Comparison of ENCODE assay signal across 36 cellular contexts in genomic region chr12:131640436-131640969, GRCh38.
DNase-seq lines count a peak whose midpoint lies in the region; FAIRE-seq and TF ChIP-seq lines count a peak whose summit lies in the region.
"Had no signal": no experiment of that assay in that cellular context is flagged by ENCODE, and none has a peak within 500 bp of the region (broad histone marks: within the 10 kb centered on the region; RNA-seq: fewer than 3 reads in every experiment).

No MANE protein-coding gene starts in this region.

- H3K27ac Mint-ChIP-seq in endodermal cell, result no peak overlapping the region
- H3K27ac Mint-ChIP-seq: activated CD4-positive, alpha-beta T cell treated with anti-CD3 and anti-CD28 coated beads, Interleukin-2, amount 10 ng/mL, durations not matched to agents 24 days and 14 days; activated naive CD4-positive, alpha-beta T cell treated with anti-CD3 and anti-CD28 coated beads, Interleukin-2, amount 50 U/mL, for 24 hours; CD4-positive, CD25-positive, alpha-beta regulatory T cell; WTC11 had no signal

- no peak overlapping the region for H3K4me3 Mint-ChIP-seq in endodermal cell
- H3K4me3 Mint-ChIP-seq: activated CD4-positive, alpha-beta T cell treated with anti-CD3 and anti-CD28 coated beads, Interleukin-2, amount 10 ng/mL, durations not matched to agents 24 days and 14 days; activated naive CD4-positive, alpha-beta T cell treated with anti-CD3 and anti-CD28 coated beads, Interleukin-2, amount 50 U/mL, for 24 hours; CD4-positive, CD25-positive, alpha-beta regulatory T cell; WTC11 had no signal

- H3K4me3 ChIP-seq in endodermal cell (ENCODE audit: low read length), result no peak overlapping the region
- H3K4me3 ChIP-seq: breast epithelium, colonic mucosa, HAP-1, MG63, prostate gland, SJCRH30 had no signal

- intact Hi-C loops in posterior cingulate gyrus (cut with DNase I), result no loop called here

- H3K36me3 Mint-ChIP-seq in endodermal cell (ENCODE audit: low read depth), result no peaks in the 10 kb centered on the region
- H3K36me3 Mint-ChIP-seq: activated naive CD4-positive, alpha-beta T cell treated with anti-CD3 and anti-CD28 coated beads, Interleukin-2, amount 50 U/mL, for 24 hours; CD4-positive, CD25-positive, alpha-beta regulatory T cell; WTC11 had no signal

- DNase-seq in DMS 273 treated with DMSO at 0.1 percent for 48 hours (lab: John Stamatoyannopoulos, UW), result peak; percentile 47
- DNase-seq in NCI-H524 treated with DMSO at 0.1 percent for 48 hours (lab: John Stamatoyannopoulos, UW), result peak; percentile 22
- DNase-seq in endodermal cell, result peak; percentile 11
- DNase-seq in posterior cingulate gyrus, result peak in 6 of 10 donors; percentile 44 to 93 (median 68)
- no peak for DNase-seq in GM19239 (ENCODE audit: insufficient read length, low spot score)
- DNase-seq in T-helper 2 cell, result no peak
- no peak for DNase-seq in GOT3 (lab: John Stamatoyannopoulos, UW)
- DNase-seq in stimulated activated CD4-positive, alpha-beta T cell treated with anti-CD3 and anti-CD28 coated beads, Interleukin-2, amount 100 ng/mL, for 48 hours, result no peak
- DNase-seq: activated CD4-positive, alpha-beta T cell treated with anti-CD3 and anti-CD28 coated beads, Interleukin-2, amount 10 ng/mL, durations not matched to agents 24 days and 14 days; activated CD8-positive, alpha-beta memory T cell treated with anti-CD3 and anti-CD28 coated beads for 24 hours; activated T-cell treated with anti-CD3 and anti-CD28 coated beads for 4 hours; amniotic stem cell; Calu3; CD4-positive, CD25-positive, alpha-beta regulatory T cell; colonic mucosa; DND-41; effector memory CD4-positive, alpha-beta T cell; erythroblast; left ventricle myocardium superior; MG63; NCI-H1105; NCI-H2029; NCI-H226; NCI-H748 treated with DMSO at 0.1 percent for 48 hours; stimulated activated CD4-positive, alpha-beta T cell treated with anti-CD3 and anti-CD28 coated beads, Interleukin-12 subunit alpha, Interleukin-12 subunit beta, amount 100 ng/mL, for 4 hours; stimulated activated CD4-positive, alpha-beta T cell treated with anti-CD3 and anti-CD28 coated beads, Interleukin-4, amount 100 ng/mL, for 1 hour; T-helper 1 cell; trophoblast cell had no signal

- no peaks in the 10 kb centered on the region for H3K9me3 ChIP-seq in endodermal cell (ENCODE audit: control insufficient read depth, low read length)
- H3K9me3 ChIP-seq: breast epithelium, colonic mucosa, HAP-1, MG63, prostate gland, SJCRH30 had no signal

- H3K9me3 Mint-ChIP-seq in endodermal cell, result no peaks in the 10 kb centered on the region
- H3K9me3 Mint-ChIP-seq: activated CD4-positive, alpha-beta T cell treated with anti-CD3 and anti-CD28 coated beads, Interleukin-2, amount 10 ng/mL, durations not matched to agents 24 days and 14 days; activated naive CD4-positive, alpha-beta T cell treated with anti-CD3 and anti-CD28 coated beads, Interleukin-2, amount 50 U/mL, for 24 hours had no signal

- H3K4me1 Mint-ChIP-seq in endodermal cell, result peaks cover 13% of the 10 kb centered on the region
- H3K4me1 Mint-ChIP-seq: activated CD4-positive, alpha-beta T cell treated with anti-CD3 and anti-CD28 coated beads, Interleukin-2, amount 10 ng/mL, durations not matched to agents 24 days and 14 days; activated naive CD4-positive, alpha-beta T cell treated with anti-CD3 and anti-CD28 coated beads, Interleukin-2, amount 50 U/mL, for 24 hours; CD4-positive, CD25-positive, alpha-beta regulatory T cell had no signal

- H3K4me1 ChIP-seq in endodermal cell (ENCODE audit: control insufficient read depth, insufficient read depth, low read length), result peaks cover 4% of the 10 kb centered on the region
- H3K4me1 ChIP-seq: breast epithelium, colonic mucosa, HAP-1, prostate gland, SJCRH30 had no signal

- FAIRE-seq in GM19239 (lab: Jason Lieb, UNC), result no peak
- FAIRE-seq: islet of Langerhans had no signal

- no peaks in the 10 kb centered on the region for H3K27me3 ChIP-seq in endodermal cell (ENCODE audit: control insufficient read depth, insufficient read depth, low read length, poor library complexity, severe bottlenecking)
- H3K27me3 ChIP-seq: colonic mucosa, MG63, SJCRH30 had no signal

- no peaks in the 10 kb centered on the region for H3K36me3 ChIP-seq in endodermal cell (ENCODE audit: control insufficient read depth, insufficient read depth, low read length)
- H3K36me3 ChIP-seq: breast epithelium, colonic mucosa, HAP-1, MG63, prostate gland, SJCRH30 had no signal

- H3K9ac ChIP-seq in endodermal cell (ENCODE audit: extremely low read depth, low read length, poor library complexity, severe bottlenecking), result no peak overlapping the region
- H3K9ac ChIP-seq: KMS-11 had no signal

- WGBS in endodermal cell (ENCODE audit: insufficient coverage in 1 of 2, insufficient read length in 1 of 2), 2 experiments, result 80 to 84% methylated on average over 6 to 8 of the region's 8 CpGs

- no peaks in the 10 kb centered on the region for H3K27me3 Mint-ChIP-seq in endodermal cell (ENCODE audit: insufficient read depth)
- H3K27me3 Mint-ChIP-seq: activated naive CD4-positive, alpha-beta T cell treated with anti-CD3 and anti-CD28 coated beads, Interleukin-2, amount 50 U/mL, for 24 hours had no signal

- TF ChIP-seq CTCF in endodermal cell (conservative IDR thresholded peaks at IDR 0.05), result no peak

- H3K27ac ChIP-seq in endodermal cell (ENCODE audit: low read depth, low read length), result no peak overlapping the region
- H3K27ac ChIP-seq: breast epithelium, colonic mucosa, KMS-11, prostate gland, SJCRH30 had no signal

Comparison
In these comparisons a context has a peak if more than half of its experiments do, and no peak if none do; other contexts are left out.
1. DNase-seq: peak in DMS 273 treated with DMSO at 0.1 percent for 48 hours (single experiment), NCI-H524 treated with DMSO at 0.1 percent for 48 hours (single experiment), endodermal cell (single experiment) and posterior cingulate gyrus (6 of 10); none in GM19239 (single experiment), T-helper 2 cell (0 of 5), GOT3 (single experiment) and stimulated activated CD4-positive, alpha-beta T cell treated with anti-CD3 and anti-CD28 coated beads, Interleukin-2, amount 100 ng/mL, for 48 hours (0 of 2).